8 cellular contexts compared by ENCODE assay signal in genomic region chr19:45154064-45154827, GRCh38. TPM values are rescaled to one million over a fixed set of nuclear protein-coding genes. Genes with fewer than 3 reads are reported as not detected.
DNase-seq lines count a peak whose midpoint lies in the region; ATAC-seq and TF ChIP-seq lines count a peak whose summit lies in the region.

No MANE protein-coding gene starts in this region.

- H3K4me1 ChIP-seq in foreskin keratinocyte, result no peaks in the 10 kb centered on the region

- DNase-seq in H7 (no peak), SK-MEL-5 (ENCODE audit: low read depth, low spot score) (peak; percentile 26), fibroblast of mammary gland (ENCODE audit: low read depth) (peak; percentile 96), retinal pigment epithelial cell (ENCODE audit: low read depth) (peak; percentile 79), GOT3 (lab: John Stamatoyannopoulos, UW) (no peak), COLO668 (lab: John Stamatoyannopoulos, UW; ENCODE audit: unreplicated experiment) (no peak), foreskin keratinocyte (no peak), C1 segment of cervical spinal cord (lab: John Stamatoyannopoulos, UW) (no peak)

- H3K27me3 ChIP-seq in H7 (ENCODE audit: control insufficient read depth, insufficient read depth, low read length), result peaks cover 9% of the 10 kb centered on the region
- peaks cover 32% of the 10 kb centered on the region for H3K27me3 ChIP-seq in foreskin keratinocyte

- peak; percentile 23 for TF ChIP-seq CTCF in fibroblast of mammary gland (conservative IDR thresholded peaks at IDR 0.05; ENCODE audit: control insufficient read depth, insufficient read depth, low read depth, low read length)
- no peak for TF ChIP-seq CTCF in retinal pigment epithelial cell (conservative IDR thresholded peaks at IDR 0.05; ENCODE audit: low read depth, low read length)
- TF ChIP-seq CTCF in foreskin keratinocyte (conservative IDR thresholded peaks at IDR 0.05), result no peak

- no peaks in the 10 kb centered on the region for H3K36me3 ChIP-seq in H7 (replicated peaks; ENCODE audit: control insufficient read depth, insufficient read depth, low read length)

- H3K27ac ChIP-seq in foreskin keratinocyte, result no peak overlapping the region

- ATAC-seq in foreskin keratinocyte, result no peak

- in situ Hi-C loops in SK-MEL-5 (cut with HindIII; ENCODE audit: low pct_unique_long_range_greater_than_20kb, low sequenced_read_pairs), result no loop called here

- H3K4me3 ChIP-seq in H7 (ENCODE audit: insufficient read depth, low read depth, low read length), result peak overlapping the region; percentile 35
- peak overlapping the region; percentile 3 for H3K4me3 ChIP-seq in fibroblast of mammary gland (ENCODE audit: control insufficient read depth, low read depth, low read length)
- H3K4me3 ChIP-seq in retinal pigment epithelial cell (ENCODE audit: low read length), result no peak overlapping the region

RNA-seq across cellular contexts. Expression of gene NKPD1, which starts 6.5 kb away (rescaled TPM):
- total RNA-seq in H7 (2014; rRNA removed; shearing (Covaris generic)), result 0.24 and 0.70 TPM in 2 replicates
- 0.03 TPM in 1 of 2 replicates, not detected in the other for total RNA-seq in SK-MEL-5 (2014; rRNA removed; shearing (Covaris generic))
- polyA plus RNA-seq in SK-MEL-5 (2015; cell fraction: cytosol; rRNA removed), result not detected in 2 replicates
- 0.93 and 1.2 TPM in 2 replicates for polyA plus RNA-seq in SK-MEL-5 (2015; cell fraction: nucleus; rRNA removed)
- 0.04 and 0.07 TPM in 2 replicates for total RNA-seq in foreskin keratinocyte
- polyA plus RNA-seq in foreskin keratinocyte, result 0.03 TPM in 2 replicates

RNA-seq across cellular contexts. Expression of gene TRAPPC6A, which starts 23.8 kb away (rescaled TPM):
- total RNA-seq in H7 (2014; rRNA removed; shearing (Covaris generic)), result 39.3 and 47.4 TPM in 2 replicates
- 22.1 and 22.3 TPM in 2 replicates for total RNA-seq in SK-MEL-5 (2014; rRNA removed; shearing (Covaris generic))
- polyA plus RNA-seq in SK-MEL-5 (2015; cell fraction: cytosol; rRNA removed), result 25.4 and 43.3 TPM in 2 replicates
- 15.9 and 21.5 TPM in 2 replicates for polyA plus RNA-seq in SK-MEL-5 (2015; cell fraction: nucleus; rRNA removed)
- total RNA-seq in foreskin keratinocyte, result 3.8 and 4.6 TPM in 2 replicates
- 6.9 and 7.8 TPM in 2 replicates for polyA plus RNA-seq in foreskin keratinocyte

RNA-seq across cellular contexts. Expression of gene BLOC1S3, which starts 24.3 kb away (rescaled TPM):
- 3.4 and 4.3 TPM in 2 replicates for total RNA-seq in H7 (2014; rRNA removed; shearing (Covaris generic))
- total RNA-seq in SK-MEL-5 (2014; rRNA removed; shearing (Covaris generic)), result 3.7 and 5.3 TPM in 2 replicates
- 16.7 and 17.2 TPM in 2 replicates for polyA plus RNA-seq in SK-MEL-5 (2015; cell fraction: cytosol; rRNA removed)
- polyA plus RNA-seq in SK-MEL-5 (2015; cell fraction: nucleus; rRNA removed), result 9.9 and 20.3 TPM in 2 replicates
- 5.7 and 6.6 TPM in 2 replicates for total RNA-seq in foreskin keratinocyte
- 7.4 and 8.8 TPM in 2 replicates for polyA plus RNA-seq in foreskin keratinocyte

Comparison
In these comparisons a context has a peak if more than half of its experiments do, and no peak if none do; other contexts are left out.
1. DNase-seq: peak in SK-MEL-5 (single experiment), fibroblast of mammary gland (single experiment) and retinal pigment epithelial cell (single experiment); none in H7 (single experiment), GOT3 (single experiment), COLO668 (single experiment), foreskin keratinocyte (0 of 2) and C1 segment of cervical spinal cord (0 of 14).